ENCODE assay signal across 1 cellular context in the genomic region with DNA sequence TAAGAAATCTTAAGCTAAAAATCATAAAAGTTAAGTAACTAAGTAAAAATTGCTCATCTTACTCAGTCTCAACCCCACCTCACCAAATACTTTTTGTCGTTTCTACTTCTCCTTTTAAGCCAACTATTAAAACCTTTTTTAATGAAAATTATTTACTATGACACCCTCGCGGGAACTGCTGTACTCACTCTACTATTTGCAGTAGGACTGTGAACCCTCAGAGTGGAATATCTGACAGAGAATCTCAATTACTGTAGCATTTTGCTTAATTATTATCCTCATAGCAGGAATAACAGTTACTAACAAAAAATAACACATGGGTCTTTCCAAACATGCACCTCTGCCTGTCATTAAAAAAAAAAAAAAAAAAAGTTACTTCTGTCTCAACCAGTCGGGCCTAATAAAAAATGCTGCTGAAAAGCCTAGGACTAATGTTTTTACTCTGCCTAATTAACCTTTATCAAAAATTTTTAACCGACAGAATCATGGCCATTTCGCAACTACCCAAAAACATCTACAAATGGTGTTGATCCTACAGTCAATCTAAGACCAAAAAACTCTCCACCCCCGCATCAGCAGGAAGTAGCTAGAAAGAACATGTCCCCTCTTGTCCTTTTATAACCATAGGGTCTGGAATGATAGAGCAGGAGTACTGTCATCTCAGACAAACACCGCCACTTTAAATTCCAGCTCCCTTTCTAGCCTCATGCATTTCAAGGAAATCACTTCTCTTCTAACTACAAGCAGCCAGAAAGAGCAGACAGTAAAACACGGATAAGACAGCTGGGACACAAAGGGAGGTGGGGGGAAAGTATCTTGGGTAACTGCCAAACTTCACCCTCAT.
TF ChIP-seq lines count a peak whose summit lies in the region.

No MANE protein-coding gene starts in this region.

TF ChIP-seq in GM23338, 12 proteins besides CTCF, POLR2A, EP300 and RAD21 (continued from another document):
- TF ChIP-seq REST (IDR thresholded peaks at IDR 0.05; ENCODE audit: unreplicated experiment) (no peak), JUNB (IDR thresholded peaks at IDR 0.05; ENCODE audit: unreplicated experiment) (no peak), ZNF331 (CRISPR knock-in tag; IDR thresholded peaks at IDR 0.05; ENCODE audit: low read depth) (no peak), EZH2phosphoT487 (IDR thresholded peaks at IDR 0.05; ENCODE audit: unreplicated experiment) (no peak), CREB1 (CRISPR knock-in tag; IDR thresholded peaks at IDR 0.05; ENCODE audit: low read depth) (no peak), ZNF462 (CRISPR knock-in tag; IDR thresholded peaks at IDR 0.05) (no peak), NANOG (IDR thresholded peaks at IDR 0.05; ENCODE audit: borderline replicate concordance) (no peak), STAT1 (IDR thresholded peaks at IDR 0.05; ENCODE audit: unreplicated experiment) (no peak)
- TF ChIP-seq, protein P1, sequence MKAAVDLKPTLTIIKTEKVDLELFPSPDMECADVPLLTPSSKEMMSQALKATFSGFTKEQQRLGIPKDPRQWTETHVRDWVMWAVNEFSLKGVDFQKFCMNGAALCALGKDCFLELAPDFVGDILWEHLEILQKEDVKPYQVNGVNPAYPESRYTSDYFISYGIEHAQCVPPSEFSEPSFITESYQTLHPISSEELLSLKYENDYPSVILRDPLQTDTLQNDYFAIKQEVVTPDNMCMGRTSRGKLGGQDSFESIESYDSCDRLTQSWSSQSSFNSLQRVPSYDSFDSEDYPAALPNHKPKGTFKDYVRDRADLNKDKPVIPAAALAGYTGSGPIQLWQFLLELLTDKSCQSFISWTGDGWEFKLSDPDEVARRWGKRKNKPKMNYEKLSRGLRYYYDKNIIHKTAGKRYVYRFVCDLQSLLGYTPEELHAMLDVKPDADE (IDR thresholded peaks at IDR 0.05): no peak
TF ChIP-seq in GM23338: peak in this region for 0.
